Comparison of ENCODE assay signal across 22 cellular contexts in the genomic region with DNA sequence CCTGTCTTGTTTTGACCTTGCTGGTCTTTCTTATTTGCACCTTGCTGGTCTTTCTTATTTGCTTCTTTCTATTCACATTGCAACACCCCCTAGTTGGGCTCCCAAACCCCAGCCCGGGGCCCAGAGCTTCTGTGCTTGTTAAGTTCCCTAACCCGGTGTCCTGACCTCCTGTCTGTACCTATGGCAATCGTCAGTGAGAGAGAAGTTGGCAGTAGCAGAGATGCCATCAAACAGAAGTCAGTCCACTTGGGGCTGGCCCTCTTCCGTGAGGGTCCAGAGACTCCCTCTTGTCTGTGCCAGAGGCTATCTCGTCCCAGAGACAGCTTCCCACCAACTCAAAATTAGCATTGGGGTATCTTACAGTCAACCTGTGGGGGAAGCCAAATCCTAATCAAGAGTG. TPM values are rescaled to one million over a fixed set of nuclear protein-coding genes. Genes with fewer than 3 reads are reported as not detected.
A peak's percentile ranks its signal among the peaks of the same experiment; 100 is the strongest.
DNase-seq lines count a peak whose midpoint lies in the region; ATAC-seq and TF ChIP-seq lines count a peak whose summit lies in the region.
"Had no signal": no experiment of that assay in that cellular context is flagged by ENCODE, and none has a peak within 500 bp of the region (broad histone marks: within the 10 kb centered on the region; RNA-seq: fewer than 3 reads in every experiment).

No MANE protein-coding gene starts in this region.

- no peaks in the 10 kb centered on the region for H3K36me3 Mint-ChIP-seq in osteocyte (ENCODE audit: unreplicated experiment)
- H3K36me3 Mint-ChIP-seq: CD4-positive, CD25-positive, alpha-beta regulatory T cell; CD8-positive, alpha-beta T cell had no signal

- no peaks in the 10 kb centered on the region for H3K27me3 ChIP-seq in Karpas-422 (ENCODE audit: low read length)
- H3K27me3 ChIP-seq: BLaER1 had no signal

- H3K9me2 ChIP-seq in Karpas-422 (replicated peaks; ENCODE audit: insufficient read depth, low read length): no peaks in the 10 kb centered on the region

- peak overlapping the region; percentile 53; the same call in 1 of the 2 replicates for H3K4me3 ChIP-seq in Karpas-422 (ENCODE audit: low read length)
- H3K4me3 ChIP-seq: BLaER1, GM23338 had no signal

- no peak for ATAC-seq in HG02763 (IDR thresholded peaks at IDR 0.05; ENCODE audit: unreplicated experiment)
- ATAC-seq: CD8-positive, alpha-beta T cell; GM23338; HCT116 had no signal

- H3K27ac Mint-ChIP-seq in osteocyte (ENCODE audit: unreplicated experiment): no peak overlapping the region
- H3K27ac Mint-ChIP-seq: B cell; CD4-positive, CD25-positive, alpha-beta regulatory T cell; CD8-positive, alpha-beta T cell; GM23338 had no signal

- H3K9me3 Mint-ChIP-seq in osteocyte (ENCODE audit: unreplicated experiment): no peaks in the 10 kb centered on the region
- H3K9me3 Mint-ChIP-seq: CD4-positive, CD25-positive, alpha-beta regulatory T cell; CD8-positive, alpha-beta T cell; GM23338; H9 had no signal

- no peak for DNase-seq in Karpas-422
- DNase-seq in osteocyte (ENCODE audit: extremely low spot score, unreplicated experiment): peak; percentile 62
- no peak for DNase-seq in NCI-H1694 treated with DMSO at 0.1 percent for 48 hours (lab: John Stamatoyannopoulos, UW)
- DNase-seq in cortex of kidney (lab: John Stamatoyannopoulos, UW): no peak
- DNase-seq in DMS 273 (lab: John Stamatoyannopoulos, UW; ENCODE audit: unreplicated experiment): no peak
- DNase-seq: Caco-2; CD4-positive, CD25-positive, alpha-beta regulatory T cell; CD8-positive, alpha-beta T cell; DMS 273 treated with DMSO at 0.1 percent for 48 hours; DMS79; EL; GF-D8; H9 had no signal

- H3K79me2 ChIP-seq in Karpas-422 (ENCODE audit: low read length): no peaks in the 10 kb centered on the region

- H3K9me3 ChIP-seq in Karpas-422 (ENCODE audit: low read length): no peaks in the 10 kb centered on the region
- H3K9me3 ChIP-seq: BLaER1, Caco-2 had no signal

- H3K4me1 ChIP-seq in Karpas-422 (ENCODE audit: low read length): peaks cover 84% of the 10 kb centered on the region
- H3K4me1 ChIP-seq: Caco-2 had no signal

- no peaks in the 10 kb centered on the region for H4K20me1 ChIP-seq in Karpas-422 (ENCODE audit: insufficient read depth, low read depth, low read length)
- H4K20me1 ChIP-seq: BLaER1 had no signal

- H3K36me3 ChIP-seq in Karpas-422 (ENCODE audit: insufficient read depth, low read length): no peaks in the 10 kb centered on the region
- H3K36me3 ChIP-seq: BLaER1 had no signal

- H3K27ac ChIP-seq in Karpas-422 (ENCODE audit: low read length) (peak overlapping the region; percentile 97), cingulate gyrus (ENCODE audit: low read depth, low read length) (peak overlapping the region; percentile 67), temporal lobe (ENCODE audit: low read depth, low read length) (peak overlapping the region; percentile 23)
- H3K27ac ChIP-seq: 22Rv1, BLaER1, C4-2B had no signal

- TF ChIP-seq CTCF in osteocyte (IDR thresholded peaks at IDR 0.05): no peak

- H2AFZ ChIP-seq in Karpas-422 (ENCODE audit: low read length): no peak overlapping the region
- H2AFZ ChIP-seq: GM23338 had no signal

- no peak overlapping the region for H3K4me3 Mint-ChIP-seq in osteocyte (ENCODE audit: unreplicated experiment)
- H3K4me3 Mint-ChIP-seq: B cell; CD4-positive, CD25-positive, alpha-beta regulatory T cell; CD8-positive, alpha-beta T cell; GM23338; H9 had no signal

- peak overlapping the region; percentile 69 for H3K4me2 ChIP-seq in Karpas-422 (ENCODE audit: low read depth, low read length, poor library complexity, severe bottlenecking)
- H3K4me2 ChIP-seq: BLaER1, GM23338 had no signal

- H3K27me3 Mint-ChIP-seq in osteocyte (ENCODE audit: unreplicated experiment): peaks cover 30% of the 10 kb centered on the region

- peak overlapping the region; percentile 63 for H3K9ac ChIP-seq in Karpas-422 (ENCODE audit: low read length)
- H3K9ac ChIP-seq: BLaER1 had no signal

- H3K4me1 Mint-ChIP-seq in osteocyte (ENCODE audit: unreplicated experiment): peaks cover 7% of the 10 kb centered on the region
- H3K4me1 Mint-ChIP-seq: B cell; CD4-positive, CD25-positive, alpha-beta regulatory T cell had no signal

RNA-seq across cellular contexts. Expression of a gene that starts 55.7 kb away (rescaled TPM):
- not detected in 2 replicates for total RNA-seq in Karpas-422 (2014; rRNA removed; shearing (Covaris generic); ENCODE audit: low replicate concordance)
- total RNA-seq in osteocyte (0.11 TPM in 1 of 2 replicates, not detected in the other), temporal lobe (151 TPM)
- total RNA-seq: B cell; CD4-positive, CD25-positive, alpha-beta regulatory T cell; CD8-positive, alpha-beta T cell had no signal

Comparison
In these comparisons a context has a peak if more than half of its experiments do, and no peak if none do; other contexts are left out.
1. H3K27ac ChIP-seq: peak in every context shown above with its lines; median percentile 97 in Karpas-422; 67 in cingulate gyrus; 23 in temporal lobe.
2. RNA of a gene that starts 55.7 kb away (total RNA-seq): 151 TPM in temporal lobe (single experiment); 0.11 TPM in osteocyte and not detected in Karpas-422; every median in the first group is over 100 times any median in the second.